In genomic region chr11:119752324-119752723, GRCh38 we compare ENCODE assay signal across 17 cellular contexts. TPM values are rescaled to one million over a fixed set of nuclear protein-coding genes. Genes with fewer than 3 reads are reported as not detected.
A peak's percentile ranks its signal among the peaks of the same experiment; 100 is the strongest.
DNase-seq lines count a peak whose midpoint lies in the region; ATAC-seq and TF ChIP-seq lines count a peak whose summit lies in the region.
"Had no signal": no experiment of that assay in that cellular context is flagged by ENCODE, and none has a peak within 500 bp of the region (broad histone marks: within the 10 kb centered on the region; RNA-seq: fewer than 3 reads in every experiment).

No MANE protein-coding gene starts in this region.

- H3K36me3 ChIP-seq in DOHH2 (ENCODE audit: control insufficient read depth, low read length), result no peaks in the 10 kb centered on the region
- H3K36me3 ChIP-seq in adrenal gland (replicated peaks in 1 of 2), result no peaks in the 10 kb centered on the region
- H3K36me3 ChIP-seq: ascending aorta, upper lobe of left lung had no signal

- H3K9me3 ChIP-seq in DOHH2 (ENCODE audit: control insufficient read depth, insufficient read depth, low read length) (no peaks in the 10 kb centered on the region), adrenal gland (replicated peaks in 1 of 3) (no peaks in the 10 kb centered on the region)
- H3K9me3 ChIP-seq: ascending aorta, upper lobe of left lung had no signal

- H3K27ac ChIP-seq in DOHH2 (ENCODE audit: low read depth, low read length), result no peak overlapping the region
- H3K27ac ChIP-seq in adrenal gland, result no peak overlapping the region
- H3K27ac ChIP-seq: ascending aorta, PC-9, upper lobe of left lung had no signal

- H3K27me3 Mint-ChIP-seq in CD14-positive monocyte (ENCODE audit: low read depth in 3 of 3), result peaks cover 24 to 46% (median 45%) of the 10 kb centered on the region in 3 donors

- ATAC-seq in GM18868 (IDR thresholded peaks at IDR 0.05; ENCODE audit: unreplicated experiment) (peak; percentile 56), HG03354 (IDR thresholded peaks at IDR 0.05; ENCODE audit: poor library complexity, severe bottlenecking, unreplicated experiment) (peak; percentile 38), esophagus mucosa (peak; percentile 81), GM21526 (IDR thresholded peaks at IDR 0.05; ENCODE audit: low FRiP score, unreplicated experiment) (no peak)
- ATAC-seq: left colon had no signal

- no peaks in the 10 kb centered on the region for H3K9me2 ChIP-seq in DOHH2 (replicated peaks; ENCODE audit: control insufficient read depth, low read length)

- no peaks in the 10 kb centered on the region for H3F3A ChIP-seq in DOHH2 (ENCODE audit: control insufficient read depth, insufficient read depth)

- no peaks in the 10 kb centered on the region for H3K79me2 ChIP-seq in DOHH2 (ENCODE audit: control insufficient read depth, low read length)

- H3K9me3 Mint-ChIP-seq in CD14-positive monocyte, result no peaks in the 10 kb centered on the region
- H3K9me3 Mint-ChIP-seq: dendritic cell treated with granulocyte-macrophage colony-stimulating factor and Interleukin-4, amounts not matched to agents 40 ng/mL and 50 ng/mL, for 4 days; T-cell had no signal

- DNase-seq in GM10266 (ENCODE audit: extremely low spot score) (no peak), CD14-positive monocyte (ENCODE audit: low spot score) (no peak), adrenal gland (no peak)
- DNase-seq: activated T-cell treated with anti-CD3 and anti-CD28 coated beads, Interleukin-2, amount 50 U/mL, for 48 hours; DND-41; left colon; NCI-H1436 treated with DMSO at 0.1 percent for 48 hours; PC-9; upper lobe of left lung had no signal

- peaks cover 27% of the 10 kb centered on the region for H3K4me1 ChIP-seq in DOHH2 (ENCODE audit: control insufficient read depth, low read length)
- H3K4me1 ChIP-seq in adrenal gland (replicated peaks in 1 of 2), result no peaks in the 10 kb centered on the region
- H3K4me1 ChIP-seq: upper lobe of left lung had no signal

- no peak overlapping the region for H3K4me3 ChIP-seq in DOHH2 (ENCODE audit: low read length)
- H3K4me3 ChIP-seq in adrenal gland, result no peak overlapping the region
- H3K4me3 ChIP-seq: ascending aorta, PC-9, upper lobe of left lung had no signal

- TF ChIP-seq CTCF in DOHH2 (IDR thresholded peaks at IDR 0.05; ENCODE audit: low read depth, low read length, poor library complexity, severe bottlenecking) (no peak), GM10266 (IDR thresholded peaks at IDR 0.05; ENCODE audit: control insufficient read depth, insufficient read depth, low read depth, missing control alignments) (no peak), CD14-positive monocyte (IDR thresholded peaks at IDR 0.05) (no peak), adrenal gland (IDR thresholded peaks at IDR 0.05) (no peak)

- H3K4me2 ChIP-seq in DOHH2 (ENCODE audit: low read length), result peak overlapping the region; percentile 20; the same call in 1 of the 2 replicates
- H3K4me2 ChIP-seq: PC-9 had no signal

- H3K36me3 Mint-ChIP-seq in CD14-positive monocyte, result no peaks in the 10 kb centered on the region
- H3K36me3 Mint-ChIP-seq: T-cell had no signal

- H3K27me3 ChIP-seq in DOHH2 (ENCODE audit: control insufficient read depth, low read length) (peaks cover 40% of the 10 kb centered on the region), adrenal gland (no peaks in the 10 kb centered on the region)
- H3K27me3 ChIP-seq: ascending aorta, upper lobe of left lung had no signal

- H4K20me1 ChIP-seq in DOHH2 (ENCODE audit: control insufficient read depth, insufficient read depth, low read depth, low read length), result no peaks in the 10 kb centered on the region

- peaks cover 8% of the 10 kb centered on the region for H3K4me1 Mint-ChIP-seq in CD14-positive monocyte

- no peak overlapping the region for H3K27ac Mint-ChIP-seq in CD14-positive monocyte
- H3K27ac Mint-ChIP-seq: dendritic cell treated with granulocyte-macrophage colony-stimulating factor and Interleukin-4, amounts not matched to agents 40 ng/mL and 50 ng/mL, for 4 days; T-cell had no signal

- intact Hi-C loops in CD14-positive monocyte (cut with micrococcal nuclease) (no loop called here), adrenal gland (cut with DNase I) (no loop called here)

- H3K4me3 Mint-ChIP-seq in CD14-positive monocyte, result no peak overlapping the region
- H3K4me3 Mint-ChIP-seq: dendritic cell treated with granulocyte-macrophage colony-stimulating factor and Interleukin-4, amounts not matched to agents 40 ng/mL and 50 ng/mL, for 4 days had no signal

- 79 to 88% (median 81%) methylated on average over 4 of the region's 4 CpGs for whole genome bisulfite sequencing in adrenal gland, 4 donors

- TF ChIP-seq POLR2A in adrenal gland (IDR thresholded peaks at IDR 0.05), result no peak

RNA-seq across cellular contexts. Expression of gene NECTIN1, which starts 23.3 kb away (rescaled TPM):
- total RNA-seq in esophagus mucosa, result 299 TPM
- under 1 TPM; 0.53 to 0.85 TPM for polyA plus RNA-seq in CD14-positive monocyte
- total RNA-seq in adrenal gland, result 10 to 100 TPM in 1 of 8 donors, 1 to 10 TPM in 7; 1.6 to 19.6 (median 5.6) TPM
- 1 to 10 TPM; 2.6 to 6.9 (median 5.6) TPM for polyA plus RNA-seq in adrenal gland

Comparison
In these comparisons a context has a peak if more than half of its experiments do, and no peak if none do; other contexts are left out.
1. RNA of gene NECTIN1, which starts 23.3 kb away (total RNA-seq): 299 TPM in esophagus mucosa (single experiment); 1.6 to 19.6 TPM in adrenal gland; every median in the first group is over 10 times any median in the second.